ENCODE assay signal across 2 cellular contexts in the genomic region with DNA sequence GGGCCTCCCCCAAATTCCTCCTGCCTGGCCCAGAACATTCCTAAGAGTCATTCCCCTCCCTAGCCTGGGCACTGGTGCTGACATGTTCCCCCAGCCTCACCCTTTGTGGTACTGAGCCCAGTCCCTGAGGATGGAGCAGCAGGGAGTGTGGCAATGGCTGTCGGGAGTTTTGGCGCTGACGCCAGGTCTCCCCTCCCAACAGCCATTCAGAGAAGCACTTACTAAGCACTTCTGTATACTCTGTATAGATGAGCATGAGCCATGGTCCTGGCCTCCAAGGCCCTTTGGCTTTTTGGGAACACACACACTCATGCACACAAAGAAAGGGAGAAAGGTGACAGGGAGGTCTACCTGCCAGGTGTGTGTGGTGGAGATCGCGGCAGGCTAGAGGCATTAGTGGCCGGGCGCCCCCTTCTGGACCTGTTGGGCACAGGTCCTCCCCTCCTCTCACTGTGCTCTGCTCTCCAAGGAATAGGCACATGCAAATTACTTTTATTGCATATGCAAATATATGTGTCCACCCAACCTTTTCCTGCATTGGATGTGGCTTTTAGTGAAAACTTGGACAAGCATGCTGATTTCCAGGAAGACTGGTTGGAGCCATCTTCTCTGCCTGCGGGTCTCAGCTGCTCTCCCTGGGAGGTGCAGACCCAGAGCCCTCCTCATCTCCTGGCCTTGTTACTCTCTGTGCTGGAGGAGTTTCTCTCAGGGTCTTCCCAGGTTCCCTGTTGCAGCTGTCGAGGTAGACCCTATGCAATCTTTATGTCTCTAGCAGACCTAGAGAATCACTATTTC.
TF ChIP-seq lines count a peak whose summit lies in the region.

No MANE protein-coding gene starts in this region.

TF ChIP-seq in IMR-90, 13 proteins besides CTCF, POLR2A, EP300 and RAD21:
- no peak for TF ChIP-seq FOS (IDR thresholded peaks at IDR 0.05; ENCODE audit: low read depth, low read length)
- TF ChIP-seq MAFK (IDR thresholded peaks at IDR 0.05; ENCODE audit: low read depth, low read length) = 0 out of 2 replicates have a peak, but pooled peaks have one; percentile 10
- TF ChIP-seq SMC3 (IDR thresholded peaks at IDR 0.05; ENCODE audit: low read depth, low read length) = peak; percentile 85

TF ChIP-seq in GM12878, 131 proteins besides CTCF, POLR2A, EP300 and RAD21:
- TF ChIP-seq KLF5 (IDR thresholded peaks at IDR 0.05; ENCODE audit: partially characterized antibody) = no peak
- no peak for TF ChIP-seq NFXL1 (IDR thresholded peaks at IDR 0.05; ENCODE audit: borderline replicate concordance)
- peak; percentile 52; the same call in 1 of the 2 replicates for TF ChIP-seq YY1 (IDR thresholded peaks at IDR 0.05; ENCODE audit: low read depth, low read length)
- TF ChIP-seq RUNX3 (IDR thresholded peaks at IDR 0.05; ENCODE audit: low read length) = 0 out of 2 replicates have a peak, but pooled peaks have one; percentile 28
- TF ChIP-seq MEF2B (IDR thresholded peaks at IDR 0.05; ENCODE audit: partially characterized antibody, poor library complexity, severe bottlenecking) = peak; percentile 57
- 0 out of 2 replicates have a peak, but pooled peaks have one; percentile 26 for TF ChIP-seq IKZF1 (conservative IDR thresholded peaks at IDR 0.05)
- peak; percentile 97; the same call in 2 of the 3 replicates for TF ChIP-seq POU2F2 (IDR thresholded peaks at IDR 0.05; ENCODE audit: borderline replicate concordance, low read depth, low read length)
- TF ChIP-seq SMC3 (IDR thresholded peaks at IDR 0.05; ENCODE audit: borderline replicate concordance, low read length) = peak; percentile 75; the same call in 1 of the 2 replicates
- TF ChIP-seq ZBED1 (IDR thresholded peaks at IDR 0.05; ENCODE audit: borderline replicate concordance) = no peak
- no peak for TF ChIP-seq NFYA (IDR thresholded peaks at IDR 0.05; ENCODE audit: borderline replicate concordance, low read depth, low read length)
- TF ChIP-seq BHLHE40 (IDR thresholded peaks at IDR 0.05; ENCODE audit: borderline replicate concordance in 1 of 2, low read depth in 2 of 2, low read length in 1 of 2) = peak in 1 of 2 experiments; percentile 8; a peak in 1 of 4 replicates
